ENCODE assay signal across 17 cellular contexts in the genomic region with DNA sequence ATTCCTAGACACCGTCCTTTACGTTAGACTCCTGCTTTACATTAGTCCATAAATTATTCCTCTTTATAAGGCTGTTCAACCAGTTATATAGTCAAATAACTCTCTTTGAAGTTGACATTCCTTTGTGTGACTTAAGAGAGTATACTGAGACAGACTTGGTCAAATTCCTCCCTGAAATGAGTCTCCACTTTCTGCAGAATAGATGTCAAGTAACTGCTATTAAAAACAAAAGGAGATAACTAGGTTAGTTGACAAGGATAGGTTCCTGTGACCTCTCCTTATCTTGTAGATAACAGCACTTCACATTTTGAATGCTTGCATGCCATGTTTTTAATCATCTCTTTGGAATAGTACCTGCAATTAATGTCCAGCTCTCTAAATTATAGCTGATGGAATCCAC. TPM values are rescaled to one million over a fixed set of nuclear protein-coding genes. Genes with fewer than 3 reads are reported as not detected.
DNase-seq lines count a peak whose midpoint lies in the region; TF ChIP-seq lines count a peak whose summit lies in the region.
"Had no signal": no experiment of that assay in that cellular context is flagged by ENCODE, and none has a peak within 500 bp of the region (broad histone marks: within the 10 kb centered on the region; RNA-seq: fewer than 3 reads in every experiment).

No MANE protein-coding gene starts in this region.

- peak overlapping the region; percentile 55 for H3K27ac Mint-ChIP-seq in Caco-2 (ENCODE audit: unreplicated experiment)
- H3K27ac Mint-ChIP-seq: IgD-negative memory B cell had no signal

- H3K9ac ChIP-seq in KMS-11: no peak overlapping the region

- DNase-seq in Caco-2 (peak in 1 of 2 experiments; percentile 41), ascending aorta (ENCODE audit: low spot score in 2 of 2) (no peak), prostate gland (ENCODE audit: low spot score) (no peak), AG20443 (ENCODE audit: low spot score) (no peak), A172 (ENCODE audit: low spot score) (no peak)
- no peak for DNase-seq in stimulated activated CD4-positive, alpha-beta T cell treated with anti-CD3 and anti-CD28 coated beads, Interleukin-1b, Interleukin-23, amount 100 ng/mL, for 48 hours
- DNase-seq: AML-193, COR-L47, EL, H7, NCI-H1436 treated with DMSO at 0.1 percent for 48 hours, NCI-H2081, NCI-H748 treated with DMSO at 0.1 percent for 48 hours, SJCRH30 had no signal

- TF ChIP-seq CTCF in Caco-2 (IDR thresholded peaks at IDR 0.05; ENCODE audit: insufficient read depth in 1 of 2, low read depth in 1 of 2, low read length in 1 of 2, severe bottlenecking in 1 of 2, unreplicated experiment in 1 of 2) (no peak), KMS-11 (conservative IDR thresholded peaks at IDR 0.05; ENCODE audit: low read depth, low read length) (no peak), ascending aorta (IDR thresholded peaks at IDR 0.05) (no peak), prostate gland (IDR thresholded peaks at IDR 0.05) (no peak)

- intact Hi-C loops in Caco-2 (cut with micrococcal nuclease; ENCODE audit: unreplicated experiment): loop anchor here (1.0 to 10.0 kb wide), 3 partner anchors 33 to 112 kb away; no protein-coding TSS in a partner anchor
- intact Hi-C loops in ascending aorta (cut with DNase I): loop anchor here (5.0 to 10.0 kb wide), 2 partner anchors 115 to 1282 kb away; no protein-coding TSS in a partner anchor
- intact Hi-C loops in prostate gland (cut with DNase I): loop anchor here (5.0 kb wide), 1 partner anchor 90 kb away; no protein-coding TSS in a partner anchor

- peaks cover 98% of the 10 kb centered on the region for H3K79me2 ChIP-seq in KMS-11 (ENCODE audit: insufficient read depth, low read depth)

- no peaks in the 10 kb centered on the region for H3K27me3 ChIP-seq in Caco-2 (replicated peaks; ENCODE audit: control insufficient read depth, insufficient read depth, low read length)
- H3K27me3 ChIP-seq in KMS-11 (ENCODE audit: insufficient read depth, low read depth): no peaks in the 10 kb centered on the region
- H3K27me3 ChIP-seq in ascending aorta: no peaks in the 10 kb centered on the region
- H3K27me3 ChIP-seq in prostate gland (replicated peaks; ENCODE audit: insufficient read depth): no peaks in the 10 kb centered on the region
- H3K27me3 ChIP-seq: SJCRH30 had no signal

- 41% methylated on average over 2 of the region's 2 CpGs for WGBS in prostate gland

- H3K4me1 ChIP-seq in Caco-2 (peaks cover 45% of the 10 kb centered on the region), KMS-11 (ENCODE audit: low read depth, poor library complexity, severe bottlenecking) (peaks cover 76% of the 10 kb centered on the region), ascending aorta (peaks cover 0 to 30% of the 10 kb centered on the region in 2 donors), prostate gland (replicated peaks) (peaks cover 4% of the 10 kb centered on the region)
- H3K4me1 ChIP-seq: SJCRH30 had no signal

- peak overlapping the region; percentile 80; the same call in 1 of the 2 replicates for H3K4me2 ChIP-seq in KMS-11

- H3K27ac ChIP-seq in KMS-11: peak overlapping the region; percentile 5; the same call in 1 of the 2 replicates
- peak overlapping the region; percentile 20 to 24 for H3K27ac ChIP-seq in ascending aorta
- H3K27ac ChIP-seq in prostate gland: peak overlapping the region; percentile 31 to 97
- H3K27ac ChIP-seq: RWPE1, SJCRH30 had no signal

- no peak for TF ChIP-seq POLR2A in prostate gland (IDR thresholded peaks at IDR 0.05)

- peaks cover 18% of the 10 kb centered on the region for H3K9me3 Mint-ChIP-seq in Caco-2 (ENCODE audit: unreplicated experiment)

- no peaks in the 10 kb centered on the region for H3K27me3 Mint-ChIP-seq in Caco-2 (ENCODE audit: insufficient read depth, unreplicated experiment)

- H3K36me3 ChIP-seq in Caco-2 (ENCODE audit: control insufficient read depth, insufficient read depth, low read length) (no peaks in the 10 kb centered on the region), KMS-11 (ENCODE audit: insufficient read depth) (no peaks in the 10 kb centered on the region), ascending aorta (no peaks in the 10 kb centered on the region), prostate gland (no peaks in the 10 kb centered on the region)
- H3K36me3 ChIP-seq: SJCRH30 had no signal

- H3K4me3 Mint-ChIP-seq in Caco-2 (ENCODE audit: unreplicated experiment): peak overlapping the region; percentile 48
- H3K4me3 Mint-ChIP-seq: IgD-negative memory B cell had no signal

- H3K36me3 Mint-ChIP-seq in Caco-2 (ENCODE audit: insufficient read depth, unreplicated experiment): no peaks in the 10 kb centered on the region
- H3K36me3 Mint-ChIP-seq: IgD-negative memory B cell had no signal

- no peak overlapping the region for H2AFZ ChIP-seq in KMS-11 (ENCODE audit: low read depth)

- CTCF ChIA-PET in Caco-2 (lab: Charles Lee): no interaction called here

- H3K9me3 ChIP-seq in Caco-2 (no peaks in the 10 kb centered on the region), ascending aorta (no peaks in the 10 kb centered on the region), prostate gland (no peaks in the 10 kb centered on the region)
- H3K9me3 ChIP-seq: SJCRH30 had no signal

- H4K20me1 ChIP-seq in KMS-11 (ENCODE audit: insufficient read depth): peaks cover 7% of the 10 kb centered on the region; the same call in 1 of the 2 replicates

- peaks cover 44% of the 10 kb centered on the region for H3K4me1 Mint-ChIP-seq in Caco-2 (ENCODE audit: low read depth, unreplicated experiment)

- POLR2A ChIA-PET in Caco-2 (lab: Charles Lee): no interaction called here

- BruUV-seq in Caco-2 (replicated peaks; lab: Mats Ljungman, UMichigan): no TSS peak

- no peak overlapping the region for H3K4me3 ChIP-seq in Caco-2 (ENCODE audit: low read depth, low read length)
- H3K4me3 ChIP-seq in KMS-11 (IDR thresholded peaks at IDR 0.05; ENCODE audit: insufficient read depth, low read depth, low read length): no peak overlapping the region
- no peak overlapping the region for H3K4me3 ChIP-seq in ascending aorta
- H3K4me3 ChIP-seq in prostate gland: no peak overlapping the region
- H3K4me3 ChIP-seq: SJCRH30 had no signal

RNA-seq across cellular contexts. Expression of gene GUCY1A1, which starts 5.7 kb away (rescaled TPM):
- total RNA-seq in Caco-2 (2022) (not detected in 2 replicates), ascending aorta (37.1 TPM), prostate gland (100 to 1,000 TPM in 1 of 2 donors, 10 to 100 TPM in 1; 49.8 to 103 TPM)
- total RNA-seq in A172 (2014; rRNA removed; shearing (Covaris generic)): 0.05 and 2.9 TPM in 2 replicates

Comparison
In these comparisons a context has a peak if more than half of its experiments do, and no peak if none do; other contexts are left out.
1. H3K27ac ChIP-seq: peak in every context shown above with its lines; median percentile 64 in prostate gland; 22 in ascending aorta; 5 in KMS-11.